20 cellular contexts compared by ENCODE assay signal in the genomic region with DNA sequence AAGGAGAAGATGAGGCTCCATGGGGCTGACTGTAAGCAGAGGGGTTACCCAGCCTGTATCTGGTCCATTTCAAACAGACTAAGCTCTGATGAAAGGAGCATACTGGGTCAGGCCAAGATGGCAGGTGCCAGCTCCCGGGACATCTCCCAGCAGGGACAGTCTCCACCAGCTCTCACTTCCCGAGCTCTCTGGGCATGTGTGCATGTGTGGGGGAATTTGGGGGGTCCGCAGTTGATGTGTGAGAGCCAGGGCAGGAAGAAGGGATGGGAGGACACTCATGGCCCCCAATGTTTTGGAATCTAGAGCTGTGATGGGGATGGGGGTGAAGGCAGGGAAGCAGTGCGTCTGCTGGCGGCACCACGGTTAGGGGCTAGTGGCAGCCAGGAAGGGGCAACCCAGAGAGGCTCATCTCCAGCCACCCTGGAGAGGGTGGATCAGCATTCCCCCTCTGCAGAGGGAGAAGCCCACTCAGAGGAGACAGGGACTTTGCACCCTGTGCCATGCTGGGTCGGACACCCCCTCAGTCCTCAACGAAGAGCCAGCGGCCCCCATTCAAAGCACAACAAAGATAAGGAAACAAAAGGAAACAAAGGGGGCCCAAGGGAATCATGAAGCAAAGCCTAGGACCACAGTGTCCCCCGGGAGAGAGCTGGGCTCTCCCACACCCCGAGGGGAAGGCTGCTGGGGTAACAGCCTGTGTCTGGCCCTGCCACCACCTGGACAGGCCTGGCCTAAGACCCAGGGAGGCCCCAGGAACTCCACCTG. TPM values are rescaled to one million over a fixed set of nuclear protein-coding genes. Genes with fewer than 3 reads are reported as not detected.
A peak's percentile ranks its signal among the peaks of the same experiment; 100 is the strongest.
DNase-seq lines count a peak whose midpoint lies in the region; ATAC-seq and TF ChIP-seq lines count a peak whose summit lies in the region.
"Had no signal": no experiment of that assay in that cellular context is flagged by ENCODE, and none has a peak within 500 bp of the region (broad histone marks: within the 10 kb centered on the region; RNA-seq: fewer than 3 reads in every experiment).

No MANE protein-coding gene starts in this region.

- H3K27me3 ChIP-seq in sigmoid colon, result no peaks in the 10 kb centered on the region
- H3K27me3 ChIP-seq: gastrocnemius medialis, ovary, SJSA1 had no signal

- intact Hi-C loops in left colon (cut with DNase I, micrococcal nuclease) (no loop called here), sigmoid colon (cut with DNase I) (no loop called here)

- WGBS in sigmoid colon, 2 donors, result 89 to 91% methylated on average over 11 of the region's 11 CpGs

- H3K4me3 ChIP-seq in sigmoid colon, result no peak overlapping the region
- H3K4me3 ChIP-seq: gastrocnemius medialis, ovary, SJSA1, skin epidermis had no signal

- no peak for TF ChIP-seq POLR2A in sigmoid colon (IDR thresholded peaks at IDR 0.05)

- no peak overlapping the region for H3K27ac ChIP-seq in sigmoid colon
- H3K27ac ChIP-seq: gastrocnemius medialis, ovary, SJSA1, skin epidermis had no signal

- ATAC-seq in left colon (no peak), HG03135 (IDR thresholded peaks at IDR 0.05; ENCODE audit: unreplicated experiment) (no peak), HG02970 (IDR thresholded peaks at IDR 0.05; ENCODE audit: low FRiP score, unreplicated experiment) (no peak)
- ATAC-seq: activated naive CD4-positive, alpha-beta T cell treated with anti-CD3 and anti-CD28 coated beads, Interleukin-2, amount 50 U/mL, for 72 hours; gastrocnemius medialis had no signal

- no peak for TF ChIP-seq CTCF in GM13977 (IDR thresholded peaks at IDR 0.05; ENCODE audit: extremely low read depth, insufficient read depth, missing control alignments)
- TF ChIP-seq CTCF in sigmoid colon (IDR thresholded peaks at IDR 0.05), result no peak

- H3K4me1 ChIP-seq in sigmoid colon, result peaks cover 0 to 6% (median 5%) of the 10 kb centered on the region in 4 donors
- H3K4me1 ChIP-seq: gastrocnemius medialis, SJSA1 had no signal

- DNase-seq in activated CD4-positive, CD25-positive, alpha-beta regulatory T cell treated with anti-CD3 and anti-CD28 coated beads, Interleukin-2, amount 50 U/mL, for 72 hours, result peak; percentile 20
- no peak for DNase-seq in activated CD4-positive, CD25-positive, alpha-beta regulatory T cell (lab: John Stamatoyannopoulos, UW)
- DNase-seq in GM13977 (ENCODE audit: low spot score) (peak; percentile 10), left colon (peak; percentile 2 to 14), sigmoid colon (peak; percentile 44), NCI-H82 treated with DMSO at 0.1 percent for 48 hours (lab: John Stamatoyannopoulos, UW; ENCODE audit: unreplicated experiment) (no peak)
- DNase-seq: activated CD4-positive, alpha-beta T cell treated with anti-CD3 and anti-CD28 coated beads for 4 hours; CD4-positive, CD25-positive, alpha-beta regulatory T cell; DMS153; NCI-H1436 treated with DMSO at 0.1 percent for 48 hours; NCI-H2171 treated with DMSO at 0.1 percent for 48 hours; stimulated activated CD4-positive, alpha-beta T cell treated with anti-CD3 and anti-CD28 coated beads, Interleukin-4, amount 100 ng/mL, for 1 hour; substantia nigra had no signal

- no peak for TF ChIP-seq EP300 in sigmoid colon (IDR thresholded peaks at IDR 0.05)

- H3K9me3 ChIP-seq in sigmoid colon, result no peaks in the 10 kb centered on the region
- H3K9me3 ChIP-seq: gastrocnemius medialis, ovary, SJSA1 had no signal

- H3K36me3 ChIP-seq in sigmoid colon, result peaks cover 13 to 96% (median 57%) of the 10 kb centered on the region in 4 donors
- H3K36me3 ChIP-seq: ovary had no signal

- in situ Hi-C loops in GM13977 (cut with MboI; ENCODE audit: low pct_unique_long_range_greater_than_20kb, low sequenced_read_pairs, unreplicated experiment), result no loop called here

RNA-seq across cellular contexts. Expression of a gene that starts 52.4 kb away (rescaled TPM):
- total RNA-seq in left colon, result 100 to 1,000 TPM; 266 to 374 TPM
- 1,000 to 10,000 TPM; 1,872 to 2,237 (median 1,948) TPM for total RNA-seq in sigmoid colon
- 100 to 1,000 TPM; 429 to 672 (median 586) TPM for polyA plus RNA-seq in sigmoid colon

RNA-seq across cellular contexts. Expression of a gene that starts 59.8 kb away (rescaled TPM):
- 100 to 1,000 TPM; 357 to 460 TPM for total RNA-seq in left colon
- total RNA-seq in sigmoid colon, result 10 to 100 TPM; 30.1 to 69.2 (median 38.8) TPM
- 100 to 1,000 TPM in 1 of 3 donors, 10 to 100 TPM in 2; 24.6 to 245 (median 31.4) TPM for polyA plus RNA-seq in sigmoid colon

Comparison
In these comparisons a context has a peak if more than half of its experiments do, and no peak if none do; other contexts are left out.
1. DNase-seq: peak in activated CD4-positive, CD25-positive, alpha-beta regulatory T cell treated with anti-CD3 and anti-CD28 coated beads, Interleukin-2, amount 50 U/mL, for 72 hours (single experiment), GM13977 (single experiment), left colon (2 of 2) and sigmoid colon (single experiment); none in activated CD4-positive, CD25-positive, alpha-beta regulatory T cell (0 of 4) and NCI-H82 treated with DMSO at 0.1 percent for 48 hours (single experiment).
2. RNA of a gene that starts 52.4 kb away (total RNA-seq): 1,872 to 2,237 TPM in sigmoid colon; 266 to 374 TPM in left colon; every median in the first group is over 4 times any median in the second.
3. RNA of a gene that starts 59.8 kb away (total RNA-seq): 357 to 460 TPM in left colon; 30.1 to 69.2 TPM in sigmoid colon; every median in the first group is over 4 times any median in the second.